Comparison of ENCODE assay signal across 11 cellular contexts in genomic region chr7:45007571-45008328, GRCh38. TPM values are rescaled to one million over a fixed set of nuclear protein-coding genes. Genes with fewer than 3 reads are reported as not detected.
DNase-seq lines count a peak whose midpoint lies in the region; ATAC-seq and TF ChIP-seq lines count a peak whose summit lies in the region.
"Had no signal": no experiment of that assay in that cellular context is flagged by ENCODE, and none has a peak within 500 bp of the region (broad histone marks: within the 10 kb centered on the region; RNA-seq: fewer than 3 reads in every experiment).

No MANE protein-coding gene starts in this region.

- POLR2A ChIA-PET in activated CD8-positive, alpha-beta T cell treated with anti-CD3 and anti-CD28 coated beads for 36 hours (lab: Charles Lee), result interaction anchor here (0.9 to 1.1 kb wide), 2 partner anchors 21 to 29 kb away, joined by 3 to 5 read pairs; partner anchors contain the start of gene MYO1G

- peaks cover 60% of the 10 kb centered on the region for H3K4me1 Mint-ChIP-seq in activated CD8-positive, alpha-beta T cell treated with anti-CD3 and anti-CD28 coated beads for 36 hours (ENCODE audit: low read depth)

- no peaks in the 10 kb centered on the region for H3K27me3 ChIP-seq in gastrocnemius medialis

- no peak overlapping the region for H3K4me3 ChIP-seq in gastrocnemius medialis

- no peaks in the 10 kb centered on the region for H3K9me3 ChIP-seq in gastrocnemius medialis

- H3K4me3 Mint-ChIP-seq in activated CD8-positive, alpha-beta T cell treated with anti-CD3 and anti-CD28 coated beads for 36 hours, result no peak overlapping the region

- no peak for TF ChIP-seq POLR2A in gastrocnemius medialis (IDR thresholded peaks at IDR 0.05)

- peak overlapping the region; percentile 40 for H3K27ac Mint-ChIP-seq in activated CD8-positive, alpha-beta T cell treated with anti-CD3 and anti-CD28 coated beads for 36 hours

- peak; percentile 55 for ATAC-seq in GM19328 (IDR thresholded peaks at IDR 0.05; ENCODE audit: unreplicated experiment)
- peak; percentile 40 for ATAC-seq in HG02973 (IDR thresholded peaks at IDR 0.05; ENCODE audit: unreplicated experiment)
- ATAC-seq in activated CD8-positive, alpha-beta T cell treated with anti-CD3 and anti-CD28 coated beads for 36 hours, result peak; percentile 66
- ATAC-seq in gastrocnemius medialis, result no peak

- peak; percentile 27 for DNase-seq in activated CD8-positive, alpha-beta T cell treated with anti-CD3 and anti-CD28 coated beads for 36 hours
- DNase-seq in medulla oblongata (ENCODE audit: extremely low spot score), result no peak
- DNase-seq in NCI-H2227 (lab: John Stamatoyannopoulos, UW; ENCODE audit: unreplicated experiment), result no peak
- no peak for DNase-seq in HuH-7 (ENCODE audit: low spot score)
- DNase-seq in gastrocnemius medialis, result no peak
- DNase-seq: kidney glomerular epithelial cell, NCI-H226 had no signal

- intact Hi-C loops in activated CD8-positive, alpha-beta T cell treated with anti-CD3 and anti-CD28 coated beads for 36 hours (cut with micrococcal nuclease), result no loop called here
- intact Hi-C loops in gastrocnemius medialis (cut with DNase I; ENCODE audit: low total_unique reads), result no loop called here

- in situ Hi-C loops in gastrocnemius medialis (cut with MboI; ENCODE audit: low sequenced_read_pairs in 4 of 4), result no loop called here

- no peaks in the 10 kb centered on the region for H3K27me3 Mint-ChIP-seq in activated CD8-positive, alpha-beta T cell treated with anti-CD3 and anti-CD28 coated beads for 36 hours

- H3K27ac ChIP-seq in 22Rv1, result peak overlapping the region; percentile 75
- H3K27ac ChIP-seq in gastrocnemius medialis, result no peak overlapping the region

- peaks cover 14 to 23% of the 10 kb centered on the region in 2 donors for H3K4me1 ChIP-seq in gastrocnemius medialis

- H3K9me3 Mint-ChIP-seq in activated CD8-positive, alpha-beta T cell treated with anti-CD3 and anti-CD28 coated beads for 36 hours, result no peaks in the 10 kb centered on the region

- H3K36me3 Mint-ChIP-seq in activated CD8-positive, alpha-beta T cell treated with anti-CD3 and anti-CD28 coated beads for 36 hours (ENCODE audit: low read depth), result peaks cover 51% of the 10 kb centered on the region

- TF ChIP-seq CTCF in 22Rv1 (IDR thresholded peaks at IDR 0.05) (no peak), gastrocnemius medialis (IDR thresholded peaks at IDR 0.05 in 4 of 5, conservative IDR thresholded peaks at IDR 0.05 in 1 of 5) (no peak)
- TF ChIP-seq CTCF in activated CD8-positive, alpha-beta T cell treated with anti-CD3 and anti-CD28 coated beads for 36 hours (IDR thresholded peaks at IDR 0.05), result no peak

- CTCF ChIA-PET in activated CD8-positive, alpha-beta T cell treated with anti-CD3 and anti-CD28 coated beads for 36 hours (lab: Charles Lee), result interaction anchor here (1.4 kb wide), 1 partner anchor 129 kb away, joined by 3 read pairs; no protein-coding TSS in a partner anchor

- no peaks in the 10 kb centered on the region for H3K36me3 ChIP-seq in gastrocnemius medialis

RNA-seq across cellular contexts. Expression of gene CCM2, which starts 7.7 kb away (rescaled TPM):
- 10 to 100 TPM; 72.3 to 77.5 TPM for total RNA-seq in activated CD8-positive, alpha-beta T cell treated with anti-CD3 and anti-CD28 coated beads for 36 hours
- total RNA-seq in gastrocnemius medialis, result 10 to 100 TPM; 37.7 to 61.8 (median 47.4) TPM

RNA-seq across cellular contexts. Expression of gene MYO1G, which starts 28.9 kb away (rescaled TPM):
- total RNA-seq in activated CD8-positive, alpha-beta T cell treated with anti-CD3 and anti-CD28 coated beads for 36 hours, result 100 to 1,000 TPM; 399 to 403 TPM
- 1 to 10 TPM in 2 of 4 donors, under 1 TPM in 1, not detected in 1; 0.61 to 1.4 (median 1.3) TPM for total RNA-seq in gastrocnemius medialis
- total RNA-seq: epithelial cell of proximal tubule had no signal

Comparison
In these comparisons a context has a peak if more than half of its experiments do, and no peak if none do; other contexts are left out.
1. ATAC-seq: peak in GM19328 (single experiment), HG02973 (single experiment) and activated CD8-positive, alpha-beta T cell treated with anti-CD3 and anti-CD28 coated beads for 36 hours (single experiment); none in gastrocnemius medialis (0 of 2).
2. RNA of gene MYO1G, which starts 28.9 kb away (total RNA-seq): 399 to 403 TPM in activated CD8-positive, alpha-beta T cell treated with anti-CD3 and anti-CD28 coated beads for 36 hours; 0.61 to 1.4 TPM in gastrocnemius medialis; every median in the first group is over 100 times any median in the second.